In the genomic region with DNA sequence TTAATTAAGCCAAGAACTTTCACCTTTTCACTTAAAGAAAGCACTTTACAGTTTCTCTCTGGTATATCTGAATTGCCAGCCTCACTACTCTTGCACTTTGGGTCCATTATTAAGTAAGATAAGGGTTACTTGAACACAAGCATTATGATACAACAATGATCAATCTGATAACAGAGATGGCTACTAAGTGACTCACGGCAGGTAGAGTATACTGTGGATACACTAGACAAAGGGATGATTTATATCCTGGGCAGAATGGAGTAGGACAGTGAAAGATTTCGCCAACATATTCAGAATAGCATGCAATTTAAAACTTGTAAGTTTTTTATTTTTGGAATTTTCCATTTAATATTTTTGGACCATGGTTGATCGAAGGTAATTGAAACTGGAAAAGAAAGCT, we compare ENCODE assay signal across 31 cellular contexts. TPM values are rescaled to one million over a fixed set of nuclear protein-coding genes. Genes with fewer than 3 reads are reported as not detected.
DNase-seq lines count a peak whose midpoint lies in the region; ATAC-seq and TF ChIP-seq lines count a peak whose summit lies in the region.
"Had no signal": no experiment of that assay in that cellular context is flagged by ENCODE, and none has a peak within 500 bp of the region (broad histone marks: within the 10 kb centered on the region; RNA-seq: fewer than 3 reads in every experiment).

No MANE protein-coding gene starts in this region.

- peaks cover 6% of the 10 kb centered on the region for H3K36me3 Mint-ChIP-seq in stimulated activated memory B cell treated with anti-CD40 and anti-IgM and Interleukin-4, amounts not matched to agents 10 μg/mL and 1 μg/mL and 100 μg/mL, for 72 hours
- H3K36me3 Mint-ChIP-seq: CD14-positive monocyte, IgD-negative memory B cell, mesothelial cell of epicardium had no signal

- H2AFZ ChIP-seq in PC-3 (ENCODE audit: low read length), result 0 out of 2 replicates have a peak overlapping the region, but pooled peaks have one; percentile 4
- H2AFZ ChIP-seq in mammary epithelial cell (ENCODE audit: low read depth, low read length), result no peak overlapping the region

- H3K4me1 Mint-ChIP-seq in stimulated activated memory B cell treated with anti-CD40 and anti-IgM and Interleukin-4, amounts not matched to agents 10 μg/mL and 1 μg/mL and 100 μg/mL, for 72 hours, result peaks cover 16% of the 10 kb centered on the region
- H3K4me1 Mint-ChIP-seq: mesothelial cell of epicardium had no signal

- peak; percentile 70 for DNase-seq in HT-29 (ENCODE audit: low spot score)
- peak; percentile 78 for DNase-seq in PC-3
- peak; percentile 78 for DNase-seq in mammary epithelial cell
- DNase-seq in AG08396 (ENCODE audit: low spot score), result no peak
- no peak for DNase-seq in NCI-H82 treated with DMSO at 0.1 percent for 48 hours (lab: John Stamatoyannopoulos, UW; ENCODE audit: unreplicated experiment)
- DNase-seq: activated CD4-positive, alpha-beta memory T cell treated with anti-CD3 and anti-CD28 coated beads, Interleukin-2, amount 10 ng/mL, durations not matched to agents 7 days and 5 days; activated CD8-positive, alpha-beta memory T cell treated with anti-CD3 and anti-CD28 coated beads, Interleukin-2, amount 50 U/mL, for 4 hours; activated naive CD4-positive, alpha-beta T cell; activated naive CD8-positive, alpha-beta T cell treated with anti-CD3 and anti-CD28 coated beads, Interleukin-2, amount 50 U/mL, for 24 hours; dermis blood vessel endothelial cell; DMS79 treated with DMSO at 0.1 percent for 48 hours; endodermal cell; foreskin fibroblast; GF-D8; heart left ventricle; kidney; NCI-H1105 treated with DMSO at 0.1 percent for 48 hours; NCI-H2029; posterior cingulate gyrus; right cardiac atrium; stimulated activated CD4-positive, alpha-beta T cell treated with anti-CD3 and anti-CD28 coated beads, Interleukin-12 subunit alpha, Interleukin-12 subunit beta, amount 100 ng/mL, for 4 hours; stimulated activated CD4-positive, alpha-beta T cell treated with anti-CD3 and anti-CD28 coated beads, Interleukin-4, amount 100 ng/mL, for 1 hour; tibial artery had no signal

- no peak overlapping the region for H3K4me3 Mint-ChIP-seq in stimulated activated memory B cell treated with anti-CD40 and anti-IgM and Interleukin-4, amounts not matched to agents 10 μg/mL and 1 μg/mL and 100 μg/mL, for 72 hours
- H3K4me3 Mint-ChIP-seq: activated CD4-positive, alpha-beta memory T cell treated with anti-CD3 and anti-CD28 coated beads, Interleukin-2, amount 10 ng/mL, durations not matched to agents 7 days and 5 days; activated naive CD8-positive, alpha-beta T cell treated with anti-CD3 and anti-CD28 coated beads, Interleukin-2, amount 50 U/mL, for 24 hours; CD14-positive monocyte; central memory CD8-positive, alpha-beta T cell; endodermal cell; IgD-negative memory B cell; mesothelial cell of epicardium; T-helper 2 cell treated with Interferon-gamma antibody and Interleukin-4, amounts not matched to agents 5 μg/mL and 100 μg/mL, for 36 hours had no signal

- BruUV-seq in PC-3 (replicated peaks; lab: Mats Ljungman, UMichigan) (no TSS peak), mammary epithelial cell (replicated peaks; lab: Mats Ljungman, UMichigan) (no TSS peak)

- H3K36me3 ChIP-seq in PC-3 (ENCODE audit: low read depth, low read length), result no peaks in the 10 kb centered on the region
- H3K36me3 ChIP-seq in mammary epithelial cell (ENCODE audit: insufficient read depth, low read length), result no peaks in the 10 kb centered on the region
- H3K36me3 ChIP-seq: esophagus muscularis mucosa, heart left ventricle, tibial artery had no signal

- peak; percentile 99 for ATAC-seq in PC-3
- no peak for ATAC-seq in stimulated activated memory B cell treated with anti-CD40 and anti-IgM and Interleukin-4, amounts not matched to agents 10 μg/mL and 1 μg/mL and 100 μg/mL, for 72 hours
- ATAC-seq in GM18517 (IDR thresholded peaks at IDR 0.05; ENCODE audit: unreplicated experiment), result no peak
- ATAC-seq: activated naive CD8-positive, alpha-beta T cell treated with anti-CD3 and anti-CD28 coated beads, Interleukin-2, amount 50 U/mL, for 24 hours; heart left ventricle; right cardiac atrium had no signal

- H3K79me2 ChIP-seq in PC-3 (ENCODE audit: low read length) (no peaks in the 10 kb centered on the region), mammary epithelial cell (ENCODE audit: insufficient read depth, low read length) (no peaks in the 10 kb centered on the region)

- peaks cover 11% of the 10 kb centered on the region for H3K9me3 Mint-ChIP-seq in stimulated activated memory B cell treated with anti-CD40 and anti-IgM and Interleukin-4, amounts not matched to agents 10 μg/mL and 1 μg/mL and 100 μg/mL, for 72 hours
- H3K9me3 Mint-ChIP-seq: activated CD4-positive, alpha-beta memory T cell treated with anti-CD3 and anti-CD28 coated beads, Interleukin-2, amount 10 ng/mL, durations not matched to agents 7 days and 5 days; activated naive CD8-positive, alpha-beta T cell treated with anti-CD3 and anti-CD28 coated beads, Interleukin-2, amount 50 U/mL, for 24 hours; T-helper 2 cell treated with Interferon-gamma antibody and Interleukin-4, amounts not matched to agents 5 μg/mL and 100 μg/mL, for 36 hours had no signal

- H3K9me3 ChIP-seq in PC-3 (ENCODE audit: low read length) (no peaks in the 10 kb centered on the region), mammary epithelial cell (replicated peaks; ENCODE audit: insufficient read depth, low read length) (peaks cover 3% of the 10 kb centered on the region)
- H3K9me3 ChIP-seq: esophagus muscularis mucosa had no signal

- H3K27me3 ChIP-seq in PC-3 (ENCODE audit: low read length) (no peaks in the 10 kb centered on the region), mammary epithelial cell (ENCODE audit: insufficient read depth, low read length) (no peaks in the 10 kb centered on the region)
- H3K27me3 ChIP-seq: esophagus muscularis mucosa, heart left ventricle, tibial artery had no signal

- no peak overlapping the region for H3K9ac ChIP-seq in PC-3 (ENCODE audit: low read length)
- no peak overlapping the region for H3K9ac ChIP-seq in mammary epithelial cell (ENCODE audit: insufficient read depth, low read length)

- no peak for TF ChIP-seq CTCF in PC-3 (conservative IDR thresholded peaks at IDR 0.05; ENCODE audit: low read depth, low read length)
- no peak for TF ChIP-seq CTCF in mammary epithelial cell (conservative IDR thresholded peaks at IDR 0.05 in 1 of 2, IDR thresholded peaks at IDR 0.05 in 1 of 2; ENCODE audit: extremely low read depth in 1 of 2, insufficient read depth in 1 of 2, low read depth in 1 of 2, low read length in 2 of 2)

- intact Hi-C loops in PC-3 (cut with micrococcal nuclease), result no loop called here
- intact Hi-C loops in mammary epithelial cell (cut with micrococcal nuclease), result no loop called here

- H3K4me1 ChIP-seq in PC-3 (ENCODE audit: insufficient read depth, low read length) (peaks cover 18% of the 10 kb centered on the region), mammary epithelial cell (ENCODE audit: insufficient read depth, low read length) (peaks cover 8% of the 10 kb centered on the region)
- H3K4me1 ChIP-seq: tibial artery had no signal

- H3K27ac ChIP-seq in PC-3 (ENCODE audit: low read length), result peak overlapping the region; percentile 56
- H3K27ac ChIP-seq in mammary epithelial cell (ENCODE audit: insufficient read depth, low read depth, low read length), result peak overlapping the region; percentile 31
- H3K27ac ChIP-seq: esophagus muscularis mucosa, heart left ventricle, tibial artery had no signal

- POLR2A ChIA-PET in PC-3 (lab: Charles Lee; ENCODE audit: unreplicated experiment), result no interaction called here

- H3K4me2 ChIP-seq in PC-3 (ENCODE audit: low read length), result peak overlapping the region; percentile 72
- H3K4me2 ChIP-seq in mammary epithelial cell (ENCODE audit: insufficient read depth, low read depth, low read length), result peak overlapping the region; percentile 69

- no peaks in the 10 kb centered on the region for H3K9me2 ChIP-seq in PC-3 (replicated peaks; ENCODE audit: low read length)

- in situ Hi-C loops in mammary epithelial cell (cut with MboI; ENCODE audit: low sequenced_read_pairs in 2 of 2), result no loop called here

- H4K20me1 ChIP-seq in PC-3 (ENCODE audit: low read length), result no peaks in the 10 kb centered on the region
- H4K20me1 ChIP-seq in mammary epithelial cell (ENCODE audit: insufficient read depth, low read length), result no peaks in the 10 kb centered on the region

- CTCF ChIA-PET in PC-3 (lab: Charles Lee), result no interaction called here
- CTCF ChIA-PET in mammary epithelial cell (lab: Charles Lee; ENCODE audit: low non-redundant PET), result no interaction called here

- peak overlapping the region; percentile 36 for H3K27ac Mint-ChIP-seq in stimulated activated memory B cell treated with anti-CD40 and anti-IgM and Interleukin-4, amounts not matched to agents 10 μg/mL and 1 μg/mL and 100 μg/mL, for 72 hours
- H3K27ac Mint-ChIP-seq: activated CD4-positive, alpha-beta memory T cell treated with anti-CD3 and anti-CD28 coated beads, Interleukin-2, amount 10 ng/mL, durations not matched to agents 7 days and 5 days; activated naive CD8-positive, alpha-beta T cell treated with anti-CD3 and anti-CD28 coated beads, Interleukin-2, amount 50 U/mL, for 24 hours; CD14-positive monocyte; endodermal cell; IgD-negative memory B cell; mesothelial cell of epicardium; T-helper 2 cell treated with Interferon-gamma antibody and Interleukin-4, amounts not matched to agents 5 μg/mL and 100 μg/mL, for 36 hours had no signal

- no peaks in the 10 kb centered on the region for H3F3A ChIP-seq in PC-3 (ENCODE audit: low read length, unreplicated experiment)

- H3K4me3 ChIP-seq in PC-3 (ENCODE audit: low read length) (peak overlapping the region; percentile 39), mammary epithelial cell (replicated peaks in 1 of 3; ENCODE audit: insufficient read depth in 1 of 3, low read depth in 2 of 3, low read length in 3 of 3) (no peak overlapping the region)
- H3K4me3 ChIP-seq: esophagus muscularis mucosa, heart left ventricle, tibial artery had no signal

- no peaks in the 10 kb centered on the region for H3K27me3 Mint-ChIP-seq in stimulated activated memory B cell treated with anti-CD40 and anti-IgM and Interleukin-4, amounts not matched to agents 10 μg/mL and 1 μg/mL and 100 μg/mL, for 72 hours
- H3K27me3 Mint-ChIP-seq: activated CD4-positive, alpha-beta memory T cell treated with anti-CD3 and anti-CD28 coated beads, Interleukin-2, amount 10 ng/mL, durations not matched to agents 7 days and 5 days; activated naive CD8-positive, alpha-beta T cell treated with anti-CD3 and anti-CD28 coated beads, Interleukin-2, amount 50 U/mL, for 24 hours; central memory CD8-positive, alpha-beta T cell; IgD-negative memory B cell had no signal

- dilution Hi-C loops in mammary epithelial cell (cut with HindIII; ENCODE audit: low sequenced_read_pairs), result no loop called here

- WGBS in mammary epithelial cell (ENCODE audit: low coverage, missing lambda C conversion rate), result 41% methylated on average over 3 of the region's 3 CpGs

RNA-seq across cellular contexts. Expression of a gene that starts 34.3 kb away (rescaled TPM):
- 24.4 and 25.4 TPM in 2 replicates for total RNA-seq in HT-29 (2014; rRNA removed; shearing (Covaris generic))
- total RNA-seq in PC-3 (2014; rRNA removed) (13.9 and 14.0 TPM in 2 replicates), mammary epithelial cell (100 to 1,000 TPM in 1 of 2 donors, 10 to 100 TPM in 1; 41.9 to 221 TPM)
- polyA plus RNA-seq in mammary epithelial cell, result 32.3 TPM
- 48.6 TPM for polyA minus RNA-seq in mammary epithelial cell
- total RNA-seq: activated CD4-positive, alpha-beta memory T cell treated with anti-CD3 and anti-CD28 coated beads, Interleukin-2, amount 10 ng/mL, durations not matched to agents 7 days and 5 days had no signal
- polyA plus RNA-seq: IgD-negative memory B cell had no signal

Comparison
In these comparisons a context has a peak if more than half of its experiments do, and no peak if none do; other contexts are left out.
1. DNase-seq: peak in HT-29 (single experiment), PC-3 (single experiment) and mammary epithelial cell (single experiment); none in AG08396 (single experiment) and NCI-H82 treated with DMSO at 0.1 percent for 48 hours (single experiment).